Comparison of ENCODE assay signal across 16 cellular contexts in the genomic region with DNA sequence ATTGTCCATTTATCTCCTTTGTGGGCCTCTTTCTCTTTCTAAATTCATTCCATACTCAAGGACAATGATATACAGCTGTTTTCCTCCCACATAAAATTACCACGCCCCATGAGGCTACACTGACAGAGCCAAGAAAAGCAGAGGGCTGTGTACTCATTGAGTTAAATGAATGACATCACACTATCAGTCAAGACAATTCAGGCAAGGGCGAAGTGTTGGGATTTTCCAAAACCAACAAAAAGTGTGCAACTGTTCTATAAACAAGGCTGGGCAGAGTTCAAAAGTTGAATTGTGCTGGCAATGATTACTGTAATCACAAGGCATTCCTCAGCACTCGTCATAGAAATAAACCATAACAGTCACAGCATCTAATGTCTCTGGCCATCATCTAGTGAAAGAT.
DNase-seq lines count a peak whose midpoint lies in the region; ATAC-seq and TF ChIP-seq lines count a peak whose summit lies in the region.
"Had no signal": no experiment of that assay in that cellular context is flagged by ENCODE, and none has a peak within 500 bp of the region (broad histone marks: within the 10 kb centered on the region; RNA-seq: fewer than 3 reads in every experiment).

No MANE protein-coding gene starts in this region.

- TF ChIP-seq POLR2A in heart left ventricle (IDR thresholded peaks at IDR 0.05), result no peak
- TF ChIP-seq POLR2A in prostate gland (IDR thresholded peaks at IDR 0.05), result no peak
- no peak for TF ChIP-seq POLR2A in uterus (IDR thresholded peaks at IDR 0.05)

- no peaks in the 10 kb centered on the region for H3K27me3 ChIP-seq in heart left ventricle
- no peaks in the 10 kb centered on the region for H3K27me3 ChIP-seq in prostate gland (replicated peaks; ENCODE audit: insufficient read depth)
- peaks cover 0 to 4% of the 10 kb centered on the region in 2 donors for H3K27me3 ChIP-seq in uterus

- 22 to 45% (median 32%) methylated on average over 3 of the region's 3 CpGs for WGBS in heart left ventricle, 4 donors
- WGBS in prostate gland, result 23% methylated on average over 3 of the region's 3 CpGs

- DNase-seq in H4 (ENCODE audit: low spot score) (peak; percentile 86), brain pericyte (ENCODE audit: low read depth, low spot score) (peak; percentile 58), heart left ventricle (peak in 1 of 5 donors; percentile 4), prostate gland (ENCODE audit: low spot score) (peak; percentile 22), uterus (no peak), HuH-7.5 (ENCODE audit: low spot score) (no peak)
- DNase-seq: activated CD4-positive, alpha-beta T cell treated with anti-CD3 and anti-CD28 coated beads for 1 hour; activated naive CD8-positive, alpha-beta T cell treated with anti-CD3 and anti-CD28 coated beads for 36 hours; AML-193; DMS53; NCI-H1048; NCI-H226; T-helper 1 cell had no signal

- no peaks in the 10 kb centered on the region for H3K36me3 ChIP-seq in heart left ventricle
- no peaks in the 10 kb centered on the region for H3K36me3 ChIP-seq in prostate gland
- H3K36me3 ChIP-seq in uterus, result no peaks in the 10 kb centered on the region

- peaks cover 0 to 6% (median 0%) of the 10 kb centered on the region in 12 donors for H3K4me1 ChIP-seq in heart left ventricle
- no peaks in the 10 kb centered on the region for H3K4me1 ChIP-seq in prostate gland (replicated peaks)
- H3K4me1 ChIP-seq in uterus, result no peaks in the 10 kb centered on the region

- peak overlapping the region in 1 of 12 donors; percentile 24 for H3K27ac ChIP-seq in heart left ventricle
- peak overlapping the region in 1 of 2 donors; percentile 43 for H3K27ac ChIP-seq in prostate gland
- no peak overlapping the region for H3K27ac ChIP-seq in uterus

- H3K4me3 ChIP-seq in heart left ventricle, result no peak overlapping the region
- no peak overlapping the region for H3K4me3 ChIP-seq in prostate gland
- no peak overlapping the region for H3K4me3 ChIP-seq in uterus

- H3K9me3 ChIP-seq in heart left ventricle, result no peaks in the 10 kb centered on the region
- no peaks in the 10 kb centered on the region for H3K9me3 ChIP-seq in prostate gland
- no peaks in the 10 kb centered on the region for H3K9me3 ChIP-seq in uterus

- intact Hi-C loops in heart left ventricle (cut with DNase I) (no loop called here), prostate gland (cut with DNase I) (no loop called here), uterus (cut with DNase I; ENCODE audit: low total_unique reads) (no loop called here)

- TF ChIP-seq CTCF in heart left ventricle (IDR thresholded peaks at IDR 0.05) (no peak), prostate gland (IDR thresholded peaks at IDR 0.05) (no peak), uterus (IDR thresholded peaks at IDR 0.05) (no peak)

- peak; percentile 64 to 92 (median 78) for ATAC-seq in heart left ventricle
- ATAC-seq in HG03025 (IDR thresholded peaks at IDR 0.05; ENCODE audit: low FRiP score, unreplicated experiment), result no peak
- ATAC-seq in GM18517 (IDR thresholded peaks at IDR 0.05; ENCODE audit: unreplicated experiment), result no peak
- ATAC-seq: Panc1 had no signal

Comparison
In these comparisons a context has a peak if more than half of its experiments do, and no peak if none do; other contexts are left out.
1. DNase-seq: peak in H4 (single experiment), brain pericyte (single experiment) and prostate gland (single experiment); none in uterus (0 of 2) and HuH-7.5 (single experiment).
2. ATAC-seq: peak in heart left ventricle (4 of 4); none in HG03025 (single experiment) and GM18517 (single experiment).